In genomic region chr17:47742319-47743181, GRCh38 we compare ENCODE assay signal across 1 cellular context.
TF ChIP-seq lines count a peak whose summit lies in the region.

No MANE protein-coding gene starts in this region.

TF ChIP-seq in HepG2, 621 proteins besides CTCF, POLR2A, EP300 and RAD21 (continued from another document):
- TF ChIP-seq ZNF687 (CRISPR knock-in tag; IDR thresholded peaks at IDR 0.05) (peak; percentile 50), ZFP91 (CRISPR knock-in tag; IDR thresholded peaks at IDR 0.05; ENCODE audit: borderline replicate concordance) (peak; percentile 46; the same call in 1 of the 2 replicates), KDM6A (CRISPR knock-in tag; IDR thresholded peaks at IDR 0.05; ENCODE audit: low read depth) (no peak), ZNF350 (CRISPR knock-in tag; IDR thresholded peaks at IDR 0.05; ENCODE audit: borderline replicate concordance, low read depth) (0 out of 2 replicates have a peak, but pooled peaks have one; percentile 25)
